27 cellular contexts compared by ENCODE assay signal in the genomic region with DNA sequence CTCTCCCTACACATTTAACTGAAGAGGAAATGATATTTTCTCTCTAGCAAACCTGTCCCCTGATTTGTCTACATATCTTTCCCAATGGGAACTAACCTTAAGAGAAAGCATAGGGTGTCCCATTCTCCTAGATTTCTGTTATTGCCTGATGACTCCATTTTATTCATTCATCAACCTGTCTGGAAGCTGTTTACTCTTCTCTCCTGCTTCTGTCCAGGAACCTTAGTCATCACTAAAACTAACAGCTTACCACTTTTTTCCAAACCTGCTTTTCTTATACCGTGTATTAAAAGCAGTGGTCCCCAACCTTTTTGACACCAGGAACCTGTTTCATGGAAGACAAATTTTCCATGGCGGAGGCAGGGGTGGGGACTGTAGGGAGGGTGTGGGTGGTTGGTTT.
"Had no signal": no experiment of that assay in that cellular context is flagged by ENCODE, and none has a peak within 500 bp of the region (broad histone marks: within the 10 kb centered on the region; RNA-seq: fewer than 3 reads in every experiment).

No MANE protein-coding gene starts in this region.

- H3K27me3 Mint-ChIP-seq: naive thymus-derived CD8-positive, alpha-beta T cell; natural killer cell treated with Interleukin-12 subunit alpha and Interleukin-12 subunit beta and Interleukin-15 and Interleukin-18, amount 100 ng/mL, for 72 hours; stimulated activated naive B cell treated with anti-CD40 and anti-IgM and Interleukin-4, amounts not matched to agents 10 μg/mL and 1 μg/mL and 100 μg/mL, for 72 hours; stimulated activated naive CD8-positive, alpha-beta T cell treated with anti-CD3 and anti-CD28 coated beads, Interleukin-15, Interleukin-2, amounts not matched to agents 100 ng/mL and 50 ng/mL, for 24 hours; type B pancreatic cell had no signal

- ATAC-seq: naive thymus-derived CD8-positive, alpha-beta T cell; natural killer cell treated with Interleukin-12 subunit alpha and Interleukin-12 subunit beta and Interleukin-15 and Interleukin-18, amount 100 ng/mL, for 72 hours; pancreas; right cardiac atrium; right lobe of liver; stimulated activated effector memory CD8-positive, alpha-beta T cell treated with anti-CD3 and anti-CD28 coated beads, Interleukin-12 subunit alpha, Interleukin-12 subunit beta, amount 100 ng/mL, for 72 hours; stimulated activated naive B cell treated with anti-CD40 and anti-IgM and Interleukin-4, amounts not matched to agents 10 μg/mL and 1 μg/mL and 100 μg/mL, for 72 hours; upper lobe of right lung had no signal

- H3K36me3 Mint-ChIP-seq: naive thymus-derived CD8-positive, alpha-beta T cell; natural killer cell treated with Interleukin-12 subunit alpha and Interleukin-12 subunit beta and Interleukin-15 and Interleukin-18, amount 100 ng/mL, for 72 hours; stimulated activated effector memory CD8-positive, alpha-beta T cell treated with anti-CD3 and anti-CD28 coated beads, Interleukin-12 subunit alpha, Interleukin-12 subunit beta, amount 100 ng/mL, for 72 hours; stimulated activated naive B cell treated with anti-CD40 and anti-IgM and Interleukin-4, amounts not matched to agents 10 μg/mL and 1 μg/mL and 100 μg/mL, for 72 hours; type B pancreatic cell had no signal

- H3K4me1 Mint-ChIP-seq: naive thymus-derived CD8-positive, alpha-beta T cell; nephron progenitor cell; neural crest cell; stimulated activated effector memory CD8-positive, alpha-beta T cell treated with anti-CD3 and anti-CD28 coated beads, Interleukin-12 subunit alpha, Interleukin-12 subunit beta, amount 100 ng/mL, for 72 hours; stimulated activated naive B cell treated with anti-CD40 and anti-IgM and Interleukin-4, amounts not matched to agents 10 μg/mL and 1 μg/mL and 100 μg/mL, for 72 hours had no signal

- H3K9me3 ChIP-seq: neutrophil, pancreas, prostate gland, right lobe of liver, sigmoid colon, stomach, thoracic aorta, tibial artery, transverse colon, upper lobe of right lung, vagina had no signal

- H3K36me3 ChIP-seq: neutrophil, pancreas, prostate gland, right lobe of liver, sigmoid colon, stomach, thoracic aorta, tibial artery, transverse colon, upper lobe of right lung, vagina had no signal

- FAIRE-seq: pancreas, small intestine had no signal

- H3K27ac Mint-ChIP-seq: naive thymus-derived CD8-positive, alpha-beta T cell; natural killer cell treated with Interleukin-12 subunit alpha and Interleukin-12 subunit beta and Interleukin-15 and Interleukin-18, amount 100 ng/mL, for 72 hours; nephron progenitor cell; stimulated activated effector memory CD8-positive, alpha-beta T cell treated with anti-CD3 and anti-CD28 coated beads, Interleukin-12 subunit alpha, Interleukin-12 subunit beta, amount 100 ng/mL, for 72 hours; stimulated activated naive B cell treated with anti-CD40 and anti-IgM and Interleukin-4, amounts not matched to agents 10 μg/mL and 1 μg/mL and 100 μg/mL, for 72 hours; stimulated activated naive CD8-positive, alpha-beta T cell treated with anti-CD3 and anti-CD28 coated beads, Interleukin-15, Interleukin-2, amounts not matched to agents 100 ng/mL and 50 ng/mL, for 24 hours; type B pancreatic cell had no signal

- H3K27ac ChIP-seq: neutrophil, pancreas, prostate gland, right lobe of liver, sigmoid colon, stomach, thoracic aorta, tibial artery, transverse colon, upper lobe of right lung, vagina had no signal

- H3K27me3 ChIP-seq: neutrophil, right lobe of liver, sigmoid colon, stomach, tibial artery, transverse colon, upper lobe of right lung, vagina had no signal

- H3K4me1 ChIP-seq: pancreas, prostate gland, right lobe of liver, sigmoid colon, stomach, tibial artery, transverse colon, upper lobe of right lung, vagina had no signal

- H3K4me3 ChIP-seq: pancreas, prostate gland, right lobe of liver, sigmoid colon, stomach, thoracic aorta, tibial artery, transverse colon, upper lobe of right lung, vagina had no signal

- H3K4me3 Mint-ChIP-seq: naive thymus-derived CD8-positive, alpha-beta T cell; natural killer cell treated with Interleukin-12 subunit alpha and Interleukin-12 subunit beta and Interleukin-15 and Interleukin-18, amount 100 ng/mL, for 72 hours; nephron progenitor cell; neural crest cell; stimulated activated effector memory CD8-positive, alpha-beta T cell treated with anti-CD3 and anti-CD28 coated beads, Interleukin-12 subunit alpha, Interleukin-12 subunit beta, amount 100 ng/mL, for 72 hours; stimulated activated naive B cell treated with anti-CD40 and anti-IgM and Interleukin-4, amounts not matched to agents 10 μg/mL and 1 μg/mL and 100 μg/mL, for 72 hours; stimulated activated naive CD8-positive, alpha-beta T cell treated with anti-CD3 and anti-CD28 coated beads, Interleukin-15, Interleukin-2, amounts not matched to agents 100 ng/mL and 50 ng/mL, for 24 hours; type B pancreatic cell had no signal

- DNase-seq: naive thymus-derived CD8-positive, alpha-beta T cell; nephron progenitor cell; nucleus accumbens; pancreas; right cardiac atrium; right lobe of liver; sigmoid colon; small intestine; stimulated activated CD4-positive, alpha-beta T cell treated with anti-CD3 and anti-CD28 coated beads, Interleukin-15, amount 100 ng/mL, for 24 hours; stimulated activated CD4-positive, alpha-beta T cell treated with anti-CD3 and anti-CD28 coated beads, Interleukin-2, amount 100 ng/mL, for 24 hours; stimulated activated CD4-positive, alpha-beta T cell treated with anti-CD3 and anti-CD28 coated beads, Interleukin-2, amount 100 ng/mL, for 48 hours; stimulated activated CD4-positive, alpha-beta T cell treated with anti-CD3 and anti-CD28 coated beads, Interleukin-4, amount 100 ng/mL, for 24 hours; stimulated activated naive B cell treated with anti-CD40 and anti-IgM and Interleukin-4, amounts not matched to agents 10 μg/mL and 1 μg/mL and 100 μg/mL, for 72 hours; stimulated activated naive CD4-positive, alpha-beta T cell treated with Interleukin-2 at 50 U/mL for 16 hours; stomach; tibial artery; transverse colon; upper lobe of right lung had no signal

- H3K9me3 Mint-ChIP-seq: nephron progenitor cell; neural crest cell; stimulated activated naive B cell treated with anti-CD40 and anti-IgM and Interleukin-4, amounts not matched to agents 10 μg/mL and 1 μg/mL and 100 μg/mL, for 72 hours; stimulated activated naive CD8-positive, alpha-beta T cell treated with anti-CD3 and anti-CD28 coated beads, Interleukin-15, Interleukin-2, amounts not matched to agents 100 ng/mL and 50 ng/mL, for 24 hours; type B pancreatic cell had no signal
